22 cellular contexts compared by ENCODE assay signal in genomic region chr2:125643128-125643527, GRCh38.
"Had no signal": no experiment of that assay in that cellular context is flagged by ENCODE, and none has a peak within 500 bp of the region (broad histone marks: within the 10 kb centered on the region; RNA-seq: fewer than 3 reads in every experiment).

No MANE protein-coding gene starts in this region.

- H3K36me3 ChIP-seq: brain microvascular endothelial cell, thyroid gland, uterus had no signal

- H3K4me3 ChIP-seq: lung, thyroid gland, uterus had no signal

- H3K27ac ChIP-seq: brain microvascular endothelial cell, thyroid gland, uterus had no signal

- ATAC-seq: activated CD4-positive, CD25-positive, alpha-beta regulatory T cell treated with anti-CD3 and anti-CD28 coated beads, Interleukin-2, amount 50 U/mL, for 24 hours; stimulated activated naive B cell treated with anti-CD40 and anti-IgM and Interleukin-4, amounts not matched to agents 10 μg/mL and 1 μg/mL and 100 μg/mL, for 72 hours had no signal

- DNase-seq: activated CD4-positive, alpha-beta T cell treated with anti-CD3 and anti-CD28 coated beads, Interleukin-2, amount 10 ng/mL, durations not matched to agents 7 days and 5 days; activated CD8-positive, alpha-beta memory T cell treated with anti-CD3 and anti-CD28 coated beads, Interleukin-2, amount 50 U/mL, for 4 hours; activated effector memory CD4-positive, alpha-beta T cell treated with anti-CD3 and anti-CD28 coated beads, Interleukin-2, amount 50 U/mL, for 16 hours; activated naive CD4-positive, alpha-beta T cell treated with anti-CD3 and anti-CD28 coated beads, Interleukin-2, amount 50 U/mL, for 16 hours; activated T-cell treated with anti-CD3 and anti-CD28 coated beads, Interleukin-2, amount 50 U/mL, for 48 hours; aorta; brain microvascular endothelial cell; central memory CD4-positive, alpha-beta T cell; endodermal cell; erythroblast; foreskin melanocyte; glutamatergic neuron; midbrain; nephron progenitor cell; occipital lobe; retina; stimulated activated naive B cell treated with anti-CD40 and anti-IgM and Interleukin-4, amounts not matched to agents 10 μg/mL and 1 μg/mL and 100 μg/mL, for 72 hours; T1000; thyroid gland; uterus had no signal

- H3K27me3 ChIP-seq: brain microvascular endothelial cell, thyroid gland, uterus had no signal

- H3K9me3 ChIP-seq: thyroid gland, uterus had no signal

- H3K4me1 ChIP-seq: thyroid gland, uterus had no signal
